ENCODE assay signal across 18 cellular contexts in genomic region chr1:7970250-7970649, GRCh38. TPM values are rescaled to one million over a fixed set of nuclear protein-coding genes. Genes with fewer than 3 reads are reported as not detected.
A peak's percentile ranks its signal among the peaks of the same experiment; 100 is the strongest.
DNase-seq lines count a peak whose midpoint lies in the region; ATAC-seq lines count a peak whose summit lies in the region.
"Had no signal": no experiment of that assay in that cellular context is flagged by ENCODE, and none has a peak within 500 bp of the region (broad histone marks: within the 10 kb centered on the region; RNA-seq: fewer than 3 reads in every experiment).

No MANE protein-coding gene starts in this region.

- no peak for DNase-seq in activated T-cell treated with anti-CD3 and anti-CD28 coated beads, Interleukin-2, amount 50 U/mL, for 24 hours
- DNase-seq in activated T-cell treated with anti-CD3 and anti-CD28 coated beads, Interleukin-2, amount 50 U/mL, for 1 hour = no peak
- DNase-seq in GF-D8 (lab: John Stamatoyannopoulos, UW) = peak; percentile 25
- DNase-seq in adipocyte (ENCODE audit: low read depth) = no peak
- DNase-seq in stimulated activated effector memory CD8-positive, alpha-beta T cell treated with anti-CD3 and anti-CD28 coated beads, Interleukin-12 subunit alpha, Interleukin-12 subunit beta, amount 100 ng/mL, for 72 hours (ENCODE audit: low spot score in 2 of 2) = no peak
- no peak for DNase-seq in left cardiac atrium
- DNase-seq in GM19240 (ENCODE audit: insufficient read length, low spot score) = no peak
- DNase-seq: DMS 273 treated with DMSO at 0.1 percent for 48 hours, GDM1, NCI-H1048, NCI-H146, NCI-H226, NCI-H524 treated with DMSO at 0.1 percent for 48 hours had no signal

- H3K4me1 ChIP-seq in adipocyte (ENCODE audit: control insufficient read depth, insufficient read depth, low read length) = peaks cover 22% of the 10 kb centered on the region

- H3K36me3 Mint-ChIP-seq in activated T-cell treated with anti-CD3 and anti-CD28 coated beads, Interleukin-2, amount 50 U/mL, for 24 hours (ENCODE audit: low read depth) = peaks cover 89% of the 10 kb centered on the region
- H3K36me3 Mint-ChIP-seq in stimulated activated effector memory CD8-positive, alpha-beta T cell treated with anti-CD3 and anti-CD28 coated beads, Interleukin-12 subunit alpha, Interleukin-12 subunit beta, amount 100 ng/mL, for 72 hours = peaks cover 100% of the 10 kb centered on the region

- H3K27ac Mint-ChIP-seq in activated T-cell treated with anti-CD3 and anti-CD28 coated beads, Interleukin-2, amount 50 U/mL, for 24 hours = peak overlapping the region; percentile 29
- peak overlapping the region; percentile 40 for H3K27ac Mint-ChIP-seq in stimulated activated effector memory CD8-positive, alpha-beta T cell treated with anti-CD3 and anti-CD28 coated beads, Interleukin-12 subunit alpha, Interleukin-12 subunit beta, amount 100 ng/mL, for 72 hours

- no peaks in the 10 kb centered on the region for H3K9me3 ChIP-seq in adipocyte (ENCODE audit: control insufficient read depth, low read length)
- H3K9me3 ChIP-seq: BLaER1 treated with 17β-estradiol and CSF1 and Interleukin-3, amounts not matched to agents 10 nM and 100 nM had no signal

- no peak for ATAC-seq in stimulated activated effector memory CD8-positive, alpha-beta T cell treated with anti-CD3 and anti-CD28 coated beads, Interleukin-12 subunit alpha, Interleukin-12 subunit beta, amount 100 ng/mL, for 72 hours
- ATAC-seq in HG02642 (IDR thresholded peaks at IDR 0.05; ENCODE audit: poor library complexity, unreplicated experiment) = no peak
- ATAC-seq in left cardiac atrium = no peak
- ATAC-seq: K562, Right ventricle myocardium inferior had no signal

- peak overlapping the region; percentile 37 for H3K9ac ChIP-seq in adipocyte (ENCODE audit: low read length)
- H3K9ac ChIP-seq: BLaER1 treated with 17β-estradiol and CSF1 and Interleukin-3, amounts not matched to agents 10 nM and 100 nM had no signal

- no peaks in the 10 kb centered on the region for H3K27me3 ChIP-seq in adipocyte (replicated peaks; ENCODE audit: control insufficient read depth, insufficient read depth, low read length)
- H3K27me3 ChIP-seq: BLaER1 treated with 17β-estradiol and CSF1 and Interleukin-3, amounts not matched to agents 10 nM and 100 nM had no signal

- H3K4me3 ChIP-seq in adipocyte (ENCODE audit: low read length) = no peak overlapping the region
- H3K4me3 ChIP-seq: BLaER1 treated with 17β-estradiol and CSF1 and Interleukin-3, amounts not matched to agents 10 nM and 100 nM; K562 had no signal

- H3K36me3 ChIP-seq in adipocyte (ENCODE audit: control insufficient read depth, insufficient read depth, low read length, severe bottlenecking) = peaks cover 72% of the 10 kb centered on the region

- H3K4me1 Mint-ChIP-seq in activated T-cell treated with anti-CD3 and anti-CD28 coated beads, Interleukin-2, amount 50 U/mL, for 24 hours (ENCODE audit: low read depth) = peaks cover 40% of the 10 kb centered on the region
- H3K4me1 Mint-ChIP-seq in stimulated activated effector memory CD8-positive, alpha-beta T cell treated with anti-CD3 and anti-CD28 coated beads, Interleukin-12 subunit alpha, Interleukin-12 subunit beta, amount 100 ng/mL, for 72 hours = peaks cover 21% of the 10 kb centered on the region

- no peaks in the 10 kb centered on the region for H3K9me3 Mint-ChIP-seq in activated T-cell treated with anti-CD3 and anti-CD28 coated beads, Interleukin-2, amount 50 U/mL, for 24 hours
- H3K9me3 Mint-ChIP-seq in stimulated activated effector memory CD8-positive, alpha-beta T cell treated with anti-CD3 and anti-CD28 coated beads, Interleukin-12 subunit alpha, Interleukin-12 subunit beta, amount 100 ng/mL, for 72 hours = no peaks in the 10 kb centered on the region

- H3K27me3 Mint-ChIP-seq in activated T-cell treated with anti-CD3 and anti-CD28 coated beads, Interleukin-2, amount 50 U/mL, for 24 hours = no peaks in the 10 kb centered on the region

- intact Hi-C loops in left cardiac atrium (cut with DNase I) = no loop called here

- no peak overlapping the region for H3K4me3 Mint-ChIP-seq in activated T-cell treated with anti-CD3 and anti-CD28 coated beads, Interleukin-2, amount 50 U/mL, for 24 hours
- no peak overlapping the region for H3K4me3 Mint-ChIP-seq in stimulated activated effector memory CD8-positive, alpha-beta T cell treated with anti-CD3 and anti-CD28 coated beads, Interleukin-12 subunit alpha, Interleukin-12 subunit beta, amount 100 ng/mL, for 72 hours

RNA-seq across cellular contexts. Expression of gene PARK7, which starts 8.7 kb away (rescaled TPM):
- total RNA-seq in left cardiac atrium = 100 to 1,000 TPM; 284 to 328 TPM

RNA-seq across cellular contexts. Expression of gene TNFRSF9, which starts 29.6 kb away (rescaled TPM):
- under 1 TPM; 0.08 to 0.09 TPM for total RNA-seq in left cardiac atrium
- total RNA-seq: H1, Right ventricle myocardium inferior had no signal

RNA-seq across cellular contexts. Expression of gene ERRFI1, which starts 55.9 kb away (rescaled TPM):
- 10 to 100 TPM; 17.0 to 19.0 TPM for total RNA-seq in left cardiac atrium
